Comparison of ENCODE assay signal across 28 cellular contexts in genomic region chr4:152849350-152849749, GRCh38.
A peak's percentile ranks its signal among the peaks of the same experiment; 100 is the strongest.
DNase-seq lines count a peak whose midpoint lies in the region; ATAC-seq and TF ChIP-seq lines count a peak whose summit lies in the region.
"Had no signal": no experiment of that assay in that cellular context is flagged by ENCODE, and none has a peak within 500 bp of the region (broad histone marks: within the 10 kb centered on the region; RNA-seq: fewer than 3 reads in every experiment).

No MANE protein-coding gene starts in this region.

- ATAC-seq in activated CD4-positive, alpha-beta T cell treated with anti-CD3 and anti-CD28 coated beads for 36 hours, result no peak
- no peak for ATAC-seq in memory B cell (ENCODE audit: low read depth)
- no peak for ATAC-seq in GM18868 (IDR thresholded peaks at IDR 0.05; ENCODE audit: unreplicated experiment)

- H3K4me3 ChIP-seq in OCI-LY7 (ENCODE audit: low read depth, low read length, poor library complexity, severe bottlenecking) (no peak overlapping the region), adrenal gland (no peak overlapping the region)
- H3K4me3 ChIP-seq: PC-9, skin epidermis, tibial nerve had no signal

- H3K36me3 Mint-ChIP-seq in activated CD4-positive, alpha-beta T cell treated with anti-CD3 and anti-CD28 coated beads for 36 hours (ENCODE audit: low read depth), result peaks cover 18% of the 10 kb centered on the region
- peaks cover 13% of the 10 kb centered on the region for H3K36me3 Mint-ChIP-seq in chondrocyte (ENCODE audit: low read depth)
- peaks cover 14% of the 10 kb centered on the region for H3K36me3 Mint-ChIP-seq in memory B cell

- H3K27me3 Mint-ChIP-seq in activated CD4-positive, alpha-beta T cell treated with anti-CD3 and anti-CD28 coated beads for 36 hours, result no peaks in the 10 kb centered on the region
- H3K27me3 Mint-ChIP-seq in chondrocyte (ENCODE audit: low read depth) (no peaks in the 10 kb centered on the region), memory B cell (no peaks in the 10 kb centered on the region)
- H3K27me3 Mint-ChIP-seq: dendritic cell treated with granulocyte-macrophage colony-stimulating factor and Interleukin-4, amounts not matched to agents 40 ng/mL and 50 ng/mL, for 4 days had no signal

- no TSS peak for BruUV-seq in OCI-LY7 (replicated peaks; lab: Mats Ljungman, UMichigan)

- H2AFZ ChIP-seq in OCI-LY7 (ENCODE audit: low read length), result no peak overlapping the region
- H2AFZ ChIP-seq: PC-9 had no signal

- no peak for TF ChIP-seq POLR2A in adrenal gland (IDR thresholded peaks at IDR 0.05)

- H3K9me2 ChIP-seq in OCI-LY7 (ENCODE audit: insufficient read depth, low read length), result no peaks in the 10 kb centered on the region

- peaks cover 22% of the 10 kb centered on the region for H3K4me1 Mint-ChIP-seq in activated CD4-positive, alpha-beta T cell treated with anti-CD3 and anti-CD28 coated beads for 36 hours
- peaks cover 20% of the 10 kb centered on the region for H3K4me1 Mint-ChIP-seq in chondrocyte (ENCODE audit: low read depth)
- peaks cover 20% of the 10 kb centered on the region for H3K4me1 Mint-ChIP-seq in memory B cell
- H3K4me1 Mint-ChIP-seq: nephron had no signal

- peak overlapping the region; percentile 56; the same call in 1 of the 2 replicates for H3K4me2 ChIP-seq in OCI-LY7 (ENCODE audit: low read length)

- WGBS in adrenal gland, 4 donors, result 87 to 94% (median 89%) methylated on average over 2 of the region's 2 CpGs

- no peak for DNase-seq in activated CD4-positive, alpha-beta T cell treated with anti-CD3 and anti-CD28 coated beads for 36 hours
- no peak for DNase-seq in activated CD4-positive, alpha-beta T cell treated with anti-CD3 and anti-CD28 coated beads for 4 hours
- DNase-seq in OCI-LY7 (ENCODE audit: low spot score) (no peak), chondrocyte (ENCODE audit: low spot score) (no peak), memory B cell (ENCODE audit: low spot score in 2 of 2) (no peak), adrenal gland (no peak), ACHN (no peak)
- DNase-seq: 8988T; activated CD4-positive, alpha-beta T cell treated with anti-CD3 and anti-CD28 coated beads, Interleukin-2, amount 50 U/mL, for 4 hours; activated CD8-positive, alpha-beta memory T cell treated with anti-CD3 and anti-CD28 coated beads, Interleukin-2, amount 50 U/mL, for 4 hours; activated naive CD4-positive, alpha-beta T cell treated with anti-CD3 and anti-CD28 coated beads, Interleukin-2, amount 50 U/mL, for 16 hours; CD8-positive, alpha-beta memory T cell; central memory CD4-positive, alpha-beta T cell; DMS153; HCEC 1CT; NCI-H1417 treated with DMSO at 0.1 percent for 48 hours; NCI-H510A treated with DMSO at 0.1 percent for 48 hours; PC-9; retina; SHP77; T1000; WERI-Rb-1 had no signal

- intact Hi-C loops in activated CD4-positive, alpha-beta T cell treated with anti-CD3 and anti-CD28 coated beads for 36 hours (cut with DNase I, micrococcal nuclease), result loop anchor here in 1 of 2 experiments (5.0 kb wide), 1 partner anchor 468 kb away; no protein-coding TSS in a partner anchor
- intact Hi-C loops in OCI-LY7 (cut with micrococcal nuclease; ENCODE audit: unreplicated experiment), result loop anchor here (10.0 kb wide), 1 partner anchor 795 kb away; no protein-coding TSS in a partner anchor
- intact Hi-C loops in adrenal gland (cut with DNase I), result loop anchor here (5.0 kb wide), 2 partner anchors 233 to 278 kb away; no protein-coding TSS in a partner anchor

- H3K79me2 ChIP-seq in OCI-LY7 (ENCODE audit: insufficient read depth, low read depth, low read length), result no peaks in the 10 kb centered on the region

- CTCF ChIA-PET in activated CD4-positive, alpha-beta T cell treated with anti-CD3 and anti-CD28 coated beads for 36 hours (lab: Charles Lee), result interaction anchor here (1.1 to 5.1 kb wide), 6 partner anchors 71 to 278 kb away, joined by 3 to 50 read pairs (median 5); no protein-coding TSS in a partner anchor
- CTCF ChIA-PET in OCI-LY7 (lab: Charles Lee; ENCODE audit: unreplicated experiment), result no interaction called here

- peak overlapping the region; percentile 11 for H3K27ac Mint-ChIP-seq in activated CD4-positive, alpha-beta T cell treated with anti-CD3 and anti-CD28 coated beads for 36 hours
- H3K27ac Mint-ChIP-seq in chondrocyte (ENCODE audit: unreplicated experiment) (peak overlapping the region; percentile 73), memory B cell (peak overlapping the region; percentile 93)
- H3K27ac Mint-ChIP-seq: activated T-helper 1 cell treated with anti-CD3 and anti-CD28 coated beads, Interleukin-12 subunit alpha, Interleukin-12 subunit beta, Interleukin-2, Interleukin-4 antibody, amounts not matched to agents 30 ng/mL and 10 ng/mL and 1 ng/mL, durations not matched to agents 14 hours and 24 hours and 36 hours; dendritic cell treated with granulocyte-macrophage colony-stimulating factor and Interleukin-4, amounts not matched to agents 40 ng/mL and 50 ng/mL, for 4 days; nephron had no signal

- H3K4me3 Mint-ChIP-seq in activated CD4-positive, alpha-beta T cell treated with anti-CD3 and anti-CD28 coated beads for 36 hours, result no peak overlapping the region
- H3K4me3 Mint-ChIP-seq in chondrocyte (ENCODE audit: unreplicated experiment) (no peak overlapping the region), memory B cell (no peak overlapping the region)
- H3K4me3 Mint-ChIP-seq: activated T-helper 1 cell treated with anti-CD3 and anti-CD28 coated beads, Interleukin-12 subunit alpha, Interleukin-12 subunit beta, Interleukin-2, Interleukin-4 antibody, amounts not matched to agents 30 ng/mL and 10 ng/mL and 1 ng/mL, durations not matched to agents 14 hours and 24 hours and 36 hours; CD8-positive, alpha-beta memory T cell; dendritic cell treated with granulocyte-macrophage colony-stimulating factor and Interleukin-4, amounts not matched to agents 40 ng/mL and 50 ng/mL, for 4 days; nephron had no signal

- no peaks in the 10 kb centered on the region; the same call in 1 of the 2 replicates for H3K36me3 ChIP-seq in OCI-LY7 (ENCODE audit: insufficient read depth, low read length)
- H3K36me3 ChIP-seq in adrenal gland (replicated peaks in 1 of 2), result no peaks in the 10 kb centered on the region
- H3K36me3 ChIP-seq: WERI-Rb-1 had no signal

- H3K9me3 ChIP-seq in OCI-LY7 (ENCODE audit: low read length), result peaks cover 14% of the 10 kb centered on the region; the same call in 1 of the 2 replicates
- H3K9me3 ChIP-seq in adrenal gland (replicated peaks in 1 of 3), result peaks cover 0 to 16% (median 10%) of the 10 kb centered on the region in 3 donors

- H3K27ac ChIP-seq in OCI-LY7 (ENCODE audit: low read depth, low read length, poor library complexity, severe bottlenecking) (no peak overlapping the region), adrenal gland (no peak overlapping the region)
- H3K27ac ChIP-seq: tibial nerve, WERI-Rb-1 had no signal

- TF ChIP-seq CTCF in OCI-LY7 (conservative IDR thresholded peaks at IDR 0.05; ENCODE audit: low read length) (no peak), chondrocyte (IDR thresholded peaks at IDR 0.05) (no peak), adrenal gland (IDR thresholded peaks at IDR 0.05) (no peak)

- no peaks in the 10 kb centered on the region for H3K27me3 ChIP-seq in adrenal gland
- H3K27me3 ChIP-seq: tibial nerve had no signal

- H3K9me3 Mint-ChIP-seq in activated CD4-positive, alpha-beta T cell treated with anti-CD3 and anti-CD28 coated beads for 36 hours (ENCODE audit: low read depth), result peaks cover 16% of the 10 kb centered on the region
- H3K9me3 Mint-ChIP-seq in chondrocyte (ENCODE audit: low read depth), result peaks cover 16% of the 10 kb centered on the region
- H3K9me3 Mint-ChIP-seq in memory B cell, result peaks cover 8% of the 10 kb centered on the region

- POLR2A ChIA-PET in activated CD4-positive, alpha-beta T cell treated with anti-CD3 and anti-CD28 coated beads for 36 hours (lab: Charles Lee), result no interaction called here
- POLR2A ChIA-PET in OCI-LY7 (lab: Charles Lee), result interaction anchor here (0.6 to 1.6 kb wide), 3 partner anchors 234 to 597 kb away, joined by 3 to 4 read pairs (median 3); no protein-coding TSS in a partner anchor

- peaks cover 21% of the 10 kb centered on the region for H3K4me1 ChIP-seq in OCI-LY7 (ENCODE audit: insufficient read depth, low read length, poor library complexity, severe bottlenecking)
- H3K4me1 ChIP-seq in adrenal gland (replicated peaks in 1 of 2), result peaks cover 0 to 9% of the 10 kb centered on the region in 2 donors

- no peaks in the 10 kb centered on the region for H4K20me1 ChIP-seq in OCI-LY7 (ENCODE audit: insufficient read depth, low read length)

- in situ Hi-C loops in ACHN (cut with HindIII; ENCODE audit: low pct_ligation_motif_present, low pct_unique_long_range_greater_than_20kb, low sequenced_read_pairs), result no loop called here

Comparison
In these comparisons a context has a peak if more than half of its experiments do, and no peak if none do; other contexts are left out.
1. H3K27ac Mint-ChIP-seq: peak in every context shown above with its lines; median percentile 93 in memory B cell; 73 in chondrocyte; 11 in activated CD4-positive, alpha-beta T cell treated with anti-CD3 and anti-CD28 coated beads for 36 hours.